ENCODE assay signal across 8 cellular contexts in the genomic region with DNA sequence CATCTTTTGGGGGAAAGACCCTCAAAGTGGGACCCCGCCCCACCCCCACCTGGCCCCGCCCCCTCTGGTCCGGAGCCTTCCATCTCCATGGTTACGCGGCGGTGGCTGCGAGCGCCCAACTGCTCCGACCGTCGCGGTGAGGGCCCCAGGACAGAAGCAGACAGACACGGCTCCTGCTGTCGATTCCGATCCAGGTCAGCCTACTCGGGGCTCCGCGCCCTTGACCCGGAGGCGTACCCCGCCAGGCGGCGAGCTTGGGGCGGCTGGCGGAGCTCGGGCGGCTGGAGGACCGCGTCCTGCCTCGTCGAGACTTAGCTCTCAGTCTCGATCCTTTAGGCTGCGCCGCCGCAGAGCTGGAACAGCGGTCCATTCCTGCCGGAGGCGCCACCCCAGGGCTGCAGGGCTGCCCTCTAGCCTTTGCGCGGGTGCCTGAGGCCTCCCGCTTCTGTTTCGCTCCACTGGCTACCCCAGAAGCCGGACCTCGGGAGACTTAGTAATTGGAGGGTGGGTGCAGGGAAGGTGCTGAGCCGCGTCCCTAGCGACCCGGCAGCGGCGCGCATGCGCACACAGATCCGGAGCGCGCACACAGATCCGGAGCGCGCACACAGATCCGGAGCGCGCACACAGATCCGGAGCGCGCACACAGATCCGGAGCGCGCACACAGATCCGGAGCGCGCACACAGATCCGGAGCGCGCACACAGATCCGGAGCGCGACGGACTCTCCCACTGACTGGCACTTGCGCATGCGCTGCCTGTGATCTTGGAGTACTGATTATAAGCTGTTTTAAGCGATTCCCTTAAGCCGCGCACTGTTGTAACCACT. TPM values are rescaled to one million over a fixed set of nuclear protein-coding genes. Genes with fewer than 3 reads are reported as not detected.
DNase-seq lines count a peak whose midpoint lies in the region; ATAC-seq, FAIRE-seq and TF ChIP-seq lines count a peak whose summit lies in the region.

CFAP206 (plus strand) TSS at position 77 of the 825 bp plus-strand sequence. CDS start 1,868 bp downstream, outside the sequence.

- DNase-seq in Caco-2 = peak; percentile 81 to 84
- peak; percentile 85 for DNase-seq in HTR-8/SVneo (ENCODE audit: insufficient read length, low spot score)
- peak; percentile 71 for DNase-seq in NOMO-1 treated with dmso at 0.1 percent for 144 hours (lab: John Stamatoyannopoulos, UW; ENCODE audit: unreplicated experiment)
- peak; percentile 74 for DNase-seq in activated CD8-positive, alpha-beta memory T cell treated with anti-CD3 and anti-CD28 coated beads, Interleukin-2, amount 50 U/mL, for 4 hours
- DNase-seq in endothelial cell (ENCODE audit: low spot score) = peak; percentile 78
- DNase-seq in midbrain (lab: John Stamatoyannopoulos, UW) = peak; percentile 89
- peak; percentile 54 to 59 for DNase-seq in stimulated activated CD8-positive, alpha-beta memory T cell treated with anti-CD3 and anti-CD28 coated beads, Interleukin-15, amount 100 ng/mL, for 4 hours (ENCODE audit: low read depth in 2 of 2)

- H3K27me3 Mint-ChIP-seq in Caco-2 (ENCODE audit: insufficient read depth, unreplicated experiment) (peaks cover 5% of the 10 kb centered on the region), endothelial cell (ENCODE audit: unreplicated experiment) (peaks cover 4% of the 10 kb centered on the region)

- intact Hi-C loops in Caco-2 (cut with micrococcal nuclease; ENCODE audit: unreplicated experiment) = loop anchor here (5.0 kb wide), 1 partner anchor 64 kb away; the partner anchor contains the start of gene SLC35A1

- no peaks in the 10 kb centered on the region for H3K9me3 ChIP-seq in Caco-2

- BruUV-seq in Caco-2 (replicated peaks; lab: Mats Ljungman, UMichigan) = no TSS peak

- H3K4me1 ChIP-seq in Caco-2 = peaks cover 7% of the 10 kb centered on the region; the same call in 1 of the 2 replicates

- CTCF ChIA-PET in Caco-2 (lab: Charles Lee) = interaction anchor here (0.7 to 1.5 kb wide), 4 partner anchors 15 to 329 kb away, joined by 3 to 12 read pairs (median 3); no protein-coding TSS in a partner anchor

- H3K27me3 ChIP-seq in Caco-2 (replicated peaks; ENCODE audit: control insufficient read depth, insufficient read depth, low read length) = no peaks in the 10 kb centered on the region

- H3K9me3 Mint-ChIP-seq in Caco-2 (ENCODE audit: unreplicated experiment) (no peaks in the 10 kb centered on the region), endothelial cell (ENCODE audit: unreplicated experiment) (no peaks in the 10 kb centered on the region)

- peak; percentile 46 for FAIRE-seq in HTR-8/SVneo (lab: Jason Lieb, UNC)

- POLR2A ChIA-PET in Caco-2 (lab: Charles Lee) = no interaction called here

- H3K4me3 Mint-ChIP-seq in Caco-2 (ENCODE audit: unreplicated experiment) = peak within 1 kb of the TSS; percentile 76
- peak within 1 kb of the TSS; percentile 94 for H3K4me3 Mint-ChIP-seq in endothelial cell (ENCODE audit: unreplicated experiment)

- TF ChIP-seq CTCF in Caco-2 (IDR thresholded peaks at IDR 0.05; ENCODE audit: insufficient read depth in 1 of 2, low read depth in 1 of 2, low read length in 1 of 2, severe bottlenecking in 1 of 2, unreplicated experiment in 1 of 2) (peak in 1 of 2 experiments; percentile 18), endothelial cell (IDR thresholded peaks at IDR 0.05; ENCODE audit: unreplicated experiment) (no peak)

- H3K27ac Mint-ChIP-seq in Caco-2 (ENCODE audit: unreplicated experiment) (peak within 1 kb of the TSS; percentile 82), endothelial cell (ENCODE audit: unreplicated experiment) (peak within 1 kb of the TSS; percentile 96)

- H3K4me3 ChIP-seq in Caco-2 (ENCODE audit: low read depth, low read length) = peak within 1 kb of the TSS; percentile 96

- H3K36me3 ChIP-seq in Caco-2 (ENCODE audit: control insufficient read depth, insufficient read depth, low read length) = no peaks in the 10 kb centered on the region

- ATAC-seq in GM21381 (IDR thresholded peaks at IDR 0.05; ENCODE audit: unreplicated experiment) = peak; percentile 79

- no peaks in the 10 kb centered on the region for H3K4me1 Mint-ChIP-seq in Caco-2 (ENCODE audit: low read depth, unreplicated experiment)
- H3K4me1 Mint-ChIP-seq in endothelial cell (ENCODE audit: unreplicated experiment) = peaks cover 4% of the 10 kb centered on the region

- peaks cover 9% of the 10 kb centered on the region for H3K36me3 Mint-ChIP-seq in Caco-2 (ENCODE audit: insufficient read depth, unreplicated experiment)
- no peaks in the 10 kb centered on the region for H3K36me3 Mint-ChIP-seq in endothelial cell (ENCODE audit: low read depth, unreplicated experiment)

RNA-seq across cellular contexts. Expression of gene CFAP206, which starts in this region (rescaled TPM):
- total RNA-seq in Caco-2 (2022) (0.23 TPM in 1 of 2 replicates, not detected in the other), endothelial cell (ENCODE audit: unreplicated experiment) (0.54 TPM)

Comparison
In these comparisons a context has a peak if more than half of its experiments do, and no peak if none do; other contexts are left out.
1. Peak in every context shown above with its lines: DNase-seq, ATAC-seq and H3K4me3 ChIP-seq.
2. Peak in DNase-seq and H3K4me3 ChIP-seq in Caco-2; RNA of the gene not detected or under 1 TPM.
3. Peak in DNase-seq in endothelial cell; RNA of the gene not detected or under 1 TPM.